ENCODE assay signal across 9 cellular contexts in the genomic region with DNA sequence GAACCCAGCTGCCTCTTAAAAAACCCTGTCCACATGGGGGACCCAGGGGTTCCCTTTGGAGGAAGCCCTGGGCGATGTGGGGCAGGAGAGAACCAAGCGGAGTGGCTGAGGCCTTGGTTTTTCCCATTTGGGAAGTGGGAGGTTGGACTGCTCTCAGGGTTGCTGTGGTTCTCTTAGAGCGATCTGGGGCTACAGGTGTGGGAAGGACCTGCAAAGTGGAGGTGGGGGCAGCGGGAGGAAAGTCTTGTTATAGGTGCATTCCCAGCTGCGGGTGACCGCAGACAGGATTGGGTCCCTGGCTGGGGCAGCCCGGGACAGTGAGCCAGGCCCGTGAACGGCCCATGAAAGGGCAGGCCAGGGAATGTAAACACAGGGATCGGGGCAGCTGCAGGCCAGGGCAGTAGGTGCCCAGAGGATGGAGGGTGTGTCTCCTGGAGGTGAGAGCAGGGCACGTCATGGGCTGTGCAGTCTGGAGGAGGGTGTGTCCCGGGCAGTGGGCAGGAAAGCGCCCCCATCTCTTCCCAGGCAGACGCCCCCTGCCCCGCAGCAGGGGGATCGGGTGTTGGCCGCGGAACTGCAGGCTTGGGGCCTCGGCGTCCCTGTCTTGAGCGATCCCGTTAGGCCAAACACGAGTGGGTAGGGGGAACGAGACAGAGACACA. TPM values are rescaled to one million over a fixed set of nuclear protein-coding genes. Genes with fewer than 3 reads are reported as not detected.
DNase-seq lines count a peak whose midpoint lies in the region; ATAC-seq and TF ChIP-seq lines count a peak whose summit lies in the region.
"Had no signal": no experiment of that assay in that cellular context is flagged by ENCODE, and none has a peak within 500 bp of the region (broad histone marks: within the 10 kb centered on the region; RNA-seq: fewer than 3 reads in every experiment).

No MANE protein-coding gene starts in this region.

- TF ChIP-seq CTCF in DND-41 (IDR thresholded peaks at IDR 0.05; ENCODE audit: borderline replicate concordance, extremely low read depth, low read length, poor library complexity, severe bottlenecking) (no peak), OCI-LY3 (IDR thresholded peaks at IDR 0.05; ENCODE audit: low read depth, low read length) (no peak), epithelial cell of proximal tubule (conservative IDR thresholded peaks at IDR 0.05; ENCODE audit: low read depth, low read length) (no peak), GM13977 (IDR thresholded peaks at IDR 0.05; ENCODE audit: extremely low read depth, insufficient read depth, missing control alignments) (no peak)

- H3K79me2 ChIP-seq in DND-41 (ENCODE audit: insufficient read depth, low read length) (peaks cover 4% of the 10 kb centered on the region; the same call in 1 of the 2 replicates), OCI-LY3 (ENCODE audit: low read length) (peaks cover 26% of the 10 kb centered on the region)

- H2BK120ac ChIP-seq in neuronal stem cell (ENCODE audit: low read depth, low read length): no peak overlapping the region

- in situ Hi-C loops in GM13977 (cut with MboI; ENCODE audit: low pct_unique_long_range_greater_than_20kb, low sequenced_read_pairs, unreplicated experiment): no loop called here

- DNase-seq in DND-41 (no peak), epithelial cell of proximal tubule (ENCODE audit: low read depth) (no peak), neuronal stem cell (ENCODE audit: low spot score) (no peak), GM13977 (ENCODE audit: low spot score) (no peak), SKM-1 treated with dmso at 0.1 percent for 144 hours (lab: John Stamatoyannopoulos, UW; ENCODE audit: unreplicated experiment) (no peak), NCI-H2171 (lab: John Stamatoyannopoulos, UW) (no peak), inferior parietal cortex (ENCODE audit: extremely low spot score) (no peak)

- H3K9ac ChIP-seq in DND-41 (ENCODE audit: low read depth, low read length): peak overlapping the region; percentile 71
- peak overlapping the region; percentile 85 for H3K9ac ChIP-seq in OCI-LY3 (ENCODE audit: low read length)
- H3K9ac ChIP-seq in neuronal stem cell (ENCODE audit: low read depth, low read length, poor library complexity): peak overlapping the region; percentile 72

- peaks cover 25% of the 10 kb centered on the region for H3K4me1 ChIP-seq in DND-41 (ENCODE audit: insufficient read depth, low read length)
- H3K4me1 ChIP-seq in OCI-LY3 (ENCODE audit: low read length): peaks cover 33% of the 10 kb centered on the region
- peaks cover 5% of the 10 kb centered on the region in 2 donors for H3K4me1 ChIP-seq in neuronal stem cell (ENCODE audit: control insufficient read depth in 2 of 2, insufficient read depth in 1 of 2, low read depth in 1 of 2, low read length in 2 of 2)

- H4K20me1 ChIP-seq in DND-41 (ENCODE audit: insufficient read depth, low read length): no peaks in the 10 kb centered on the region
- H4K20me1 ChIP-seq in OCI-LY3 (ENCODE audit: insufficient read depth, low read length): no peaks in the 10 kb centered on the region

- WGBS in neuronal stem cell (ENCODE audit: extremely low coverage in 2 of 2, insufficient read length in 2 of 2, insufficient replicate concordance in 1 of 2), 2 donors: no CpG with 5 or more reads among the region's 24 CpGs

- no peak overlapping the region for H2BK12ac ChIP-seq in neuronal stem cell (ENCODE audit: low read length)

- H3K23ac ChIP-seq in neuronal stem cell (ENCODE audit: low read depth, low read length, poor library complexity): peak overlapping the region; percentile 85

- no peak for ATAC-seq in DND-41 (ENCODE audit: insufficient read depth, low read depth)

- H4K8ac ChIP-seq in neuronal stem cell (ENCODE audit: low read depth, low read length): no peak overlapping the region

- no peak overlapping the region for H3K14ac ChIP-seq in neuronal stem cell (ENCODE audit: low read length)

- H3K9me3 ChIP-seq in DND-41 (ENCODE audit: insufficient read depth, low read length, severe bottlenecking) (peaks cover 12% of the 10 kb centered on the region), OCI-LY3 (ENCODE audit: insufficient read depth, low read length) (peaks cover 16% of the 10 kb centered on the region; the same call in 1 of the 2 replicates), neuronal stem cell (replicated peaks in 1 of 2; ENCODE audit: control insufficient read depth in 2 of 2, insufficient read depth in 1 of 2, low read depth in 1 of 2, low read length in 2 of 2) (peaks cover 9 to 17% of the 10 kb centered on the region in 2 donors)

- peaks cover 23% of the 10 kb centered on the region for H3K36me3 ChIP-seq in DND-41 (ENCODE audit: insufficient read depth, low read length)
- H3K36me3 ChIP-seq in OCI-LY3 (replicated peaks; ENCODE audit: low read depth, low read length): peaks cover 41% of the 10 kb centered on the region
- peaks cover 12 to 30% of the 10 kb centered on the region in 2 donors for H3K36me3 ChIP-seq in neuronal stem cell (replicated peaks in 1 of 2; ENCODE audit: control insufficient read depth in 2 of 2, insufficient read depth in 2 of 2, low read length in 2 of 2)

- H2AFZ ChIP-seq in DND-41 (ENCODE audit: low read depth, low read length) (peak overlapping the region; percentile 99), OCI-LY3 (ENCODE audit: low read depth, low read length) (no peak overlapping the region), neuronal stem cell (ENCODE audit: low read length) (peak overlapping the region; percentile 96)

- no peaks in the 10 kb centered on the region for H3K27me3 ChIP-seq in DND-41 (ENCODE audit: insufficient read depth, low read length, poor library complexity)
- H3K27me3 ChIP-seq in OCI-LY3 (ENCODE audit: low read depth, low read length): no peaks in the 10 kb centered on the region
- peaks cover under 1 to 18% (median 12%) of the 10 kb centered on the region in 3 experiments for H3K27me3 ChIP-seq in neuronal stem cell (ENCODE audit: control insufficient read depth in 3 of 3, insufficient read depth in 3 of 3, low read depth in 1 of 3, low read length in 3 of 3)

- H2BK15ac ChIP-seq in neuronal stem cell (ENCODE audit: low read length): peak overlapping the region; percentile 92

- no peak overlapping the region for H3K4ac ChIP-seq in neuronal stem cell (ENCODE audit: low read length)

- peak overlapping the region; percentile 75 to 100; a peak in 3 of 4 replicates for H3K4me3 ChIP-seq in DND-41 (ENCODE audit: low read depth in 1 of 2, low read length in 2 of 2)
- H3K4me3 ChIP-seq in OCI-LY3 (ENCODE audit: low read length): peak overlapping the region; percentile 85
- H3K4me3 ChIP-seq in epithelial cell of proximal tubule (ENCODE audit: low read depth, low read length): peak overlapping the region; percentile 83
- peak overlapping the region; percentile 51 to 85 for H3K4me3 ChIP-seq in neuronal stem cell (ENCODE audit: low read length in 2 of 2)

- H4K91ac ChIP-seq in neuronal stem cell (ENCODE audit: low read depth, low read length, poor library complexity): no peak overlapping the region

- peak overlapping the region; percentile 100 for H3K4me2 ChIP-seq in DND-41 (ENCODE audit: insufficient read depth, low read length)
- H3K4me2 ChIP-seq in OCI-LY3 (ENCODE audit: low read length): peak overlapping the region; percentile 94
- H3K4me2 ChIP-seq in neuronal stem cell (ENCODE audit: insufficient read depth, low read length, poor library complexity, severe bottlenecking): peak overlapping the region; percentile 94

- H3K18ac ChIP-seq in neuronal stem cell (ENCODE audit: low read length): peak overlapping the region; percentile 76

- H2BK5ac ChIP-seq in neuronal stem cell (ENCODE audit: low read length): peak overlapping the region; percentile 94

- peaks cover 6% of the 10 kb centered on the region for H3K79me1 ChIP-seq in neuronal stem cell (ENCODE audit: low read depth, low read length)

- H3K27ac ChIP-seq in DND-41 (ENCODE audit: low read length) (peak overlapping the region; percentile 87), OCI-LY3 (ENCODE audit: low read length) (peak overlapping the region; percentile 87), neuronal stem cell (replicated peaks; ENCODE audit: low read length) (no peak overlapping the region)

- H2AK5ac ChIP-seq in neuronal stem cell (ENCODE audit: low read depth, low read length): peak overlapping the region; percentile 88

RNA-seq across cellular contexts. Expression of a gene that starts 0.8 kb away (rescaled TPM):
- total RNA-seq in epithelial cell of proximal tubule: 34.1 and 53.1 TPM in 2 replicates
- polyA plus RNA-seq in neuronal stem cell (2013, experiment 1 of 2): 52.7 TPM
- polyA plus RNA-seq in neuronal stem cell (2013, experiment 2 of 2): 51.9 TPM

RNA-seq across cellular contexts. Expression of a gene that starts 5.2 kb away (rescaled TPM):
- total RNA-seq in epithelial cell of proximal tubule: 58.9 and 63.1 TPM in 2 replicates
- 0.04 TPM for polyA plus RNA-seq in neuronal stem cell (2013, experiment 1 of 2)
- polyA plus RNA-seq in neuronal stem cell (2013, experiment 2 of 2): 0.10 TPM
- total RNA-seq: LHCN-M2 had no signal

RNA-seq across cellular contexts. Expression of a gene that starts 22.8 kb away (rescaled TPM):
- total RNA-seq in epithelial cell of proximal tubule: 0.94 and 4.4 TPM in 2 replicates
- 0.61 TPM for polyA plus RNA-seq in neuronal stem cell (2013, experiment 1 of 2)
- 0.60 TPM for polyA plus RNA-seq in neuronal stem cell (2013, experiment 2 of 2)
- total RNA-seq: LHCN-M2 had no signal

RNA-seq across cellular contexts. Expression of a gene that starts 25.3 kb away (rescaled TPM):
- 0.23 TPM in 1 of 2 replicates, not detected in the other for total RNA-seq in epithelial cell of proximal tubule
- polyA plus RNA-seq in neuronal stem cell (2013, experiment 1 of 2): 0.42 TPM
- polyA plus RNA-seq in neuronal stem cell (2013, experiment 2 of 2): 0.47 TPM
- total RNA-seq: LHCN-M2 had no signal

RNA-seq across cellular contexts. Expression of a gene that starts 34.2 kb away (rescaled TPM):
- 96.0 and 296 TPM in 2 replicates for total RNA-seq in epithelial cell of proximal tubule
- polyA plus RNA-seq in neuronal stem cell (2013, experiment 1 of 2): 303 TPM
- polyA plus RNA-seq in neuronal stem cell (2013, experiment 2 of 2): 310 TPM
